ENCODE assay signal across 26 cellular contexts in the genomic region with DNA sequence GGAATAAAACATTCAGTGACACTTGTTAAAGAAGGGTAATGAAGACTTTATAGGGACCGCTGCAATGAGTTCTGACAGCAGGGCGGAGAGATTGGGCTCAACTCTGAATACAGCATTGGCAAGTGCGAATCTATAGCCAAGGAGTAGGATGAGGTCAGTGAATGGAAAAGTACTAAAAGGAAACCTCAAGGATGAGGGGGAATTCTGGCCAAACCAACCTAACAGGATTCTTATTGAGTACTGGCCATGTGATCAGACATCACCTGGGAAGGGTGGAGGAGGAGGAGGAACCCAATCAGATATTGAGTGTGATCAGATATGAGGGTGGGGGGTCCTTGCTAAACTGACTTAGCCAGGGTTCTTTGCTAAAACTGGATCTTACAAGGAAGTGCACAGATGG. TPM values are rescaled to one million over a fixed set of nuclear protein-coding genes. Genes with fewer than 3 reads are reported as not detected.
DNase-seq lines count a peak whose midpoint lies in the region; ATAC-seq and TF ChIP-seq lines count a peak whose summit lies in the region.
"Had no signal": no experiment of that assay in that cellular context is flagged by ENCODE, and none has a peak within 500 bp of the region (broad histone marks: within the 10 kb centered on the region; RNA-seq: fewer than 3 reads in every experiment).

No MANE protein-coding gene starts in this region.

- intact Hi-C loops in activated B cell treated with CpG ODN at 0.5 μM for 24 hours (cut with micrococcal nuclease) (no loop called here), left ventricle myocardium superior (cut with micrococcal nuclease) (no loop called here)

- H3K36me3 Mint-ChIP-seq in activated B cell treated with CpG ODN at 0.5 μM for 24 hours (ENCODE audit: low read depth) (no peaks in the 10 kb centered on the region), memory B cell (no peaks in the 10 kb centered on the region)
- H3K36me3 Mint-ChIP-seq: activated naive CD8-positive, alpha-beta T cell treated with anti-CD3 and anti-CD28 coated beads for 36 hours; natural killer cell had no signal

- POLR2A ChIA-PET in activated B cell treated with CpG ODN at 0.5 μM for 24 hours (lab: Charles Lee) (interaction anchor here (0.6 kb wide), 1 partner anchor 17 kb away, joined by 7 read pairs; no protein-coding TSS in a partner anchor), HEK293T (lab: Yijun Ruan, JAX) (no interaction called here)

- ATAC-seq in activated B cell treated with CpG ODN at 0.5 μM for 24 hours (ENCODE audit: low read depth) (no peak), memory B cell (ENCODE audit: low read depth) (no peak), HG02840 (IDR thresholded peaks at IDR 0.05; ENCODE audit: low FRiP score, unreplicated experiment) (no peak), left ventricle myocardium superior (no peak)
- ATAC-seq: natural killer cell had no signal

- H3K4me3 Mint-ChIP-seq in activated B cell treated with CpG ODN at 0.5 μM for 24 hours, result peak overlapping the region; percentile 3
- peak overlapping the region; percentile 84 for H3K4me3 Mint-ChIP-seq in memory B cell
- H3K4me3 Mint-ChIP-seq: activated naive CD8-positive, alpha-beta T cell treated with anti-CD3 and anti-CD28 coated beads for 36 hours; mesothelial cell of epicardium; natural killer cell; stimulated activated naive CD8-positive, alpha-beta T cell treated with anti-CD3 and anti-CD28 coated beads, Interleukin-15, Interleukin-2, amounts not matched to agents 100 ng/mL and 50 ng/mL, for 24 hours had no signal

- peak; percentile 18 for DNase-seq in SIG-M5 treated with dmso at 0.1 percent for 504 hours (lab: John Stamatoyannopoulos, UW; ENCODE audit: unreplicated experiment)
- no peak for DNase-seq in SIG-M5 (lab: John Stamatoyannopoulos, UW)
- DNase-seq in activated B cell treated with CpG ODN at 0.5 μM for 24 hours, result no peak
- DNase-seq in memory B cell (ENCODE audit: low spot score in 2 of 2), result no peak
- no peak for DNase-seq in stimulated activated naive CD4-positive, alpha-beta T cell (lab: John Stamatoyannopoulos, UW)
- DNase-seq in left ventricle myocardium superior, result no peak
- DNase-seq in HEK293T (ENCODE audit: extremely low spot score), result no peak
- DNase-seq: activated CD4-positive, alpha-beta T cell treated with anti-CD3 and anti-CD28 coated beads, Interleukin-2, amount 50 U/mL, for 4 hours; activated CD4-positive, CD25-positive, alpha-beta regulatory T cell; activated CD8-positive, alpha-beta memory T cell treated with anti-CD3 and anti-CD28 coated beads, Interleukin-2, amount 50 U/mL, for 4 hours; activated naive CD8-positive, alpha-beta T cell treated with anti-CD3 and anti-CD28 coated beads for 36 hours; AML-193; COR-L47; head of caudate nucleus; natural killer cell; NCI-H1105 treated with DMSO at 0.1 percent for 48 hours; NCI-H2081; NCI-H226; Right ventricle myocardium superior; stimulated activated CD4-positive, alpha-beta T cell treated with anti-CD3 and anti-CD28 coated beads, Interleukin-4, amount 100 ng/mL, for 1 hour; T1000; tibial artery had no signal

- no peak for TF ChIP-seq CTCF in activated B cell treated with CpG ODN at 0.5 μM for 24 hours (IDR thresholded peaks at IDR 0.05)

- CTCF ChIA-PET in activated B cell treated with CpG ODN at 0.5 μM for 24 hours (lab: Charles Lee) (no interaction called here), HEK293T (lab: Yijun Ruan, JAX) (interaction anchor here (0.7 kb wide), 1 partner anchor 148 kb away, joined by 4 read pairs; no protein-coding TSS in a partner anchor)

- H3K4me1 Mint-ChIP-seq in activated B cell treated with CpG ODN at 0.5 μM for 24 hours, result peaks cover 44% of the 10 kb centered on the region
- H3K4me1 Mint-ChIP-seq in memory B cell, result peaks cover 12% of the 10 kb centered on the region
- H3K4me1 Mint-ChIP-seq: activated naive CD8-positive, alpha-beta T cell treated with anti-CD3 and anti-CD28 coated beads for 36 hours; mesothelial cell of epicardium; natural killer cell had no signal

- H3K27me3 Mint-ChIP-seq in activated B cell treated with CpG ODN at 0.5 μM for 24 hours, result no peaks in the 10 kb centered on the region
- no peaks in the 10 kb centered on the region for H3K27me3 Mint-ChIP-seq in memory B cell
- H3K27me3 Mint-ChIP-seq: activated naive CD8-positive, alpha-beta T cell treated with anti-CD3 and anti-CD28 coated beads for 36 hours; stimulated activated naive CD8-positive, alpha-beta T cell treated with anti-CD3 and anti-CD28 coated beads, Interleukin-15, Interleukin-2, amounts not matched to agents 100 ng/mL and 50 ng/mL, for 24 hours had no signal

- H3K9me3 Mint-ChIP-seq in activated B cell treated with CpG ODN at 0.5 μM for 24 hours (no peaks in the 10 kb centered on the region), memory B cell (no peaks in the 10 kb centered on the region)
- H3K9me3 Mint-ChIP-seq: activated naive CD8-positive, alpha-beta T cell treated with anti-CD3 and anti-CD28 coated beads for 36 hours; mesothelial cell of epicardium; natural killer cell; stimulated activated naive CD8-positive, alpha-beta T cell treated with anti-CD3 and anti-CD28 coated beads, Interleukin-15, Interleukin-2, amounts not matched to agents 100 ng/mL and 50 ng/mL, for 24 hours had no signal

- peak overlapping the region; percentile 46 for H3K27ac Mint-ChIP-seq in activated B cell treated with CpG ODN at 0.5 μM for 24 hours
- H3K27ac Mint-ChIP-seq in memory B cell, result no peak overlapping the region
- H3K27ac Mint-ChIP-seq: activated naive CD8-positive, alpha-beta T cell treated with anti-CD3 and anti-CD28 coated beads for 36 hours; mesothelial cell of epicardium; natural killer cell; stimulated activated naive CD8-positive, alpha-beta T cell treated with anti-CD3 and anti-CD28 coated beads, Interleukin-15, Interleukin-2, amounts not matched to agents 100 ng/mL and 50 ng/mL, for 24 hours had no signal

TF ChIP-seq in HEK293T, 16 proteins besides CTCF, POLR2A, EP300 and RAD21:
- no peak for TF ChIP-seq SP1 (IDR thresholded peaks at IDR 0.05)
- no peak for TF ChIP-seq ELF4 (IDR thresholded peaks at IDR 0.05)
- TF ChIP-seq SUZ12 (IDR thresholded peaks at IDR 0.05), result no peak
TF ChIP-seq in HEK293T: peak in this region for 0.

RNA-seq across cellular contexts. Expression of a gene that starts 31.0 kb away (rescaled TPM):
- total RNA-seq in activated B cell treated with CpG ODN at 0.5 μM for 24 hours (9.6 and 11.5 TPM in 2 replicates), left ventricle myocardium superior (6.2 TPM)
- total RNA-seq: OCI-LY7 had no signal
